Comparison of ENCODE assay signal across 25 cellular contexts in the genomic region with DNA sequence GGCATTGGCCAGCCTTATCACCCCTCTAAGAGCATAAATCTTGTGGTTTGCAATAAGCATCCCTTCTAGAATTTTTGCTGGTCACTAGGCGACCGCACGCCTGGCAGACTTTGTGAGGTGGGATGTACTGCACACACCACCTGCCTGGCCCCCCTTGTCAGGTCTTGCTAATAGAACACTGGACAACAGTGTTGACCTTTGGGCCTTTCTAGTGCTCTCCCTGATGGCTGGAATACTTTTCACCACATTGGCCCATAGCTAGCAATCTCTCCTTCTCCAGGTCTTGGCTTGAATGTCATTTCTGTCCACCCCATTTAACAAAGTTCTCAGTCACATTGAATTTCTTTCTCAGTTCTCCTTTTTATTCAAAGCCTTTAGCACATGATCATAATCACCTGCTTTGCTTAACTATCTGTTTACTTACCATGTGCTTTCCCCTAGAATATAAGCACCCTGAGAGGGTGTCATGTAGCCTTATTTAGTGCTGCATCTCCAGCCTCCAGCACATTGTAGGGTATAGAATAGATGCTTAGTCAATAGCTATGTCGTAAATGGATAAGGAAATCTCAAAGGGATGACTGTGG.
"Had no signal": no experiment of that assay in that cellular context is flagged by ENCODE, and none has a peak within 500 bp of the region (broad histone marks: within the 10 kb centered on the region; RNA-seq: fewer than 3 reads in every experiment).

No MANE protein-coding gene starts in this region.

- H3K9me3 ChIP-seq: esophagus muscularis mucosa, gastroesophageal sphincter, heart left ventricle, left lung, lower lobe of right lung, mucosa of descending colon had no signal

- H3K4me3 Mint-ChIP-seq: immature natural killer cell, mesothelial cell of epicardium had no signal

- H3K36me3 Mint-ChIP-seq: immature natural killer cell, mesothelial cell of epicardium had no signal

- H3K36me3 ChIP-seq: esophagus muscularis mucosa, gastroesophageal sphincter, heart left ventricle, left lung, lower lobe of right lung had no signal

- ATAC-seq: foreskin keratinocyte, gastroesophageal sphincter, heart left ventricle, left colon, left lung, left ventricle myocardium superior, lower lobe of right lung, mucosa of descending colon had no signal

- FAIRE-seq: colon, endothelial cell of umbilical vein, frontal cortex, kidney had no signal

- H3K27me3 ChIP-seq: esophagus muscularis mucosa, gastroesophageal sphincter, hepatocyte, left lung had no signal

- H3K4me1 ChIP-seq: esophagus muscularis mucosa, foreskin keratinocyte, gastroesophageal sphincter, heart left ventricle, left lung, lower lobe of right lung had no signal

- H2AFZ ChIP-seq: hepatocyte had no signal

- H3K4me3 ChIP-seq: coronary artery, dorsolateral prefrontal cortex, esophagus muscularis mucosa, gastroesophageal sphincter, heart left ventricle, hepatocyte, left lung, lower lobe of right lung, mucosa of descending colon had no signal

- H3K9me3 Mint-ChIP-seq: immature natural killer cell, mesothelial cell of epicardium had no signal

- DNase-seq: dermis blood vessel endothelial cell; dorsolateral prefrontal cortex; effector CD4-positive, alpha-beta T cell; effector memory CD4-positive, alpha-beta T cell; foreskin keratinocyte; heart left ventricle; hypothalamus; immature natural killer cell; islet precursor cell; kidney; kidney glomerular epithelial cell; left colon; left lung; left ventricle myocardium superior; lower lobe of right lung; mesenchymal stem cell; mucosa of descending colon had no signal

- H3K4me1 Mint-ChIP-seq: immature natural killer cell, mesothelial cell of epicardium had no signal

- H3K27ac Mint-ChIP-seq: immature natural killer cell, mesothelial cell of epicardium had no signal

- H3K4me2 ChIP-seq: hepatocyte had no signal

- H3K27ac ChIP-seq: coronary artery, dorsolateral prefrontal cortex, esophagus muscularis mucosa, foreskin keratinocyte, gastroesophageal sphincter, heart left ventricle, hepatocyte, left lung, lower lobe of right lung had no signal

- H3K79me2 ChIP-seq: hepatocyte had no signal
